ENCODE assay signal across 13 cellular contexts in the genomic region with DNA sequence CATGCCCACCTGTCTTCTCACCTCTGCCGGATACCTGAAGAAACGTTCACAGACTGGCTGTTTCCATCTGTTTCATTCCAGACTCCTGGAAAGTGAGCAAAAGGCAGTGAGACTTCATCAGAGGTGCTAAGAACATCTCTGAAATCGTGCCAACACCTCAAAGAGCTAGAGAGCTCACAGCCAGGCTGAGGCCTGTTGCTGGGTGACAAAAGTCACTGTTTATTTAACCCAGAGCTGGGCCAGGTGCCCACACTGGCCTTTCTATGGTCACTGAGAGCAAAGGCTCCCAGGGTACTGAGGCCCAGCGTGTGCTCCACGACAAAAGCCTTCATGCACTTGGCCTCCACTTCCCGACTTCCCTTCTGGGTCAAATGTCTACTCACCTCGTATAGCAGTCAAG. TPM values are rescaled to one million over a fixed set of nuclear protein-coding genes. Genes with fewer than 3 reads are reported as not detected.
A peak's percentile ranks its signal among the peaks of the same experiment; 100 is the strongest.
DNase-seq lines count a peak whose midpoint lies in the region; ATAC-seq and TF ChIP-seq lines count a peak whose summit lies in the region.
"Had no signal": no experiment of that assay in that cellular context is flagged by ENCODE, and none has a peak within 500 bp of the region (broad histone marks: within the 10 kb centered on the region; RNA-seq: fewer than 3 reads in every experiment).

No MANE protein-coding gene starts in this region.

- dilution Hi-C loops in IMR-90 (cut with HindIII; ENCODE audit: low sequenced_read_pairs, unreplicated experiment): no loop called here

- WGBS in IMR-90 (ENCODE audit: extremely low coverage in 2 of 2, insufficient read length in 1 of 2), 2 experiments: 71% methylated on average over 5 of the region's 7 CpGs; no CpG with 5 or more reads in 1 of the 2 experiments
- WGBS in right cardiac atrium: 48% methylated on average over 7 of the region's 7 CpGs
- WGBS in sigmoid colon, 2 donors: 78 to 84% methylated on average over 7 of the region's 7 CpGs

- no peak overlapping the region for H3K23ac ChIP-seq in IMR-90 (ENCODE audit: low read depth, low read length)

- no TSS peak for BruUV-seq in IMR-90 (replicated peaks; lab: Mats Ljungman, UMichigan)

- H3K4ac ChIP-seq in IMR-90 (ENCODE audit: low read depth, low read length): no peak overlapping the region

- H3K79me1 ChIP-seq in IMR-90 (ENCODE audit: low read depth in 1 of 2, low read length in 2 of 2): no peaks in the 10 kb centered on the region

- H3K9me3 ChIP-seq in IMR-90 (ENCODE audit: control insufficient read depth, insufficient read depth, low read length) (no peaks in the 10 kb centered on the region), right cardiac atrium (ENCODE audit: control insufficient read depth, low read length) (no peaks in the 10 kb centered on the region), sigmoid colon (no peaks in the 10 kb centered on the region), Peyer's patch (no peaks in the 10 kb centered on the region)
- H3K9me3 ChIP-seq: Caco-2, mucosa of descending colon, spleen had no signal

- in situ Hi-C loops in IMR-90 (cut with MboI; ENCODE audit: low sequenced_read_pairs): loop anchor here (10.0 kb wide), 1 partner anchor 271 kb away; a partner anchor contains a TSS

- no peak overlapping the region for H3K9ac ChIP-seq in IMR-90 (ENCODE audit: low read depth, low read length)

- no peak overlapping the region for H2AK9ac ChIP-seq in IMR-90 (replicated peaks; ENCODE audit: low read depth, low read length, poor library complexity)

- H2BK120ac ChIP-seq in IMR-90 (ENCODE audit: low read depth, low read length): no peak overlapping the region

- H3K9me1 ChIP-seq in IMR-90 (ENCODE audit: insufficient read depth, low read length): peaks cover 10% of the 10 kb centered on the region; the same call in 1 of the 2 replicates

- H3K4me2 ChIP-seq in IMR-90 (ENCODE audit: low read depth, low read length): no peak overlapping the region

- H4K20me1 ChIP-seq in IMR-90 (ENCODE audit: insufficient read depth, low read length): peaks cover 23% of the 10 kb centered on the region

- no peak overlapping the region for H2BK20ac ChIP-seq in IMR-90 (ENCODE audit: low read depth, low read length)

- H3K36me3 ChIP-seq in IMR-90 (ENCODE audit: control insufficient read depth, insufficient read depth, low read length) (no peaks in the 10 kb centered on the region), sigmoid colon (no peaks in the 10 kb centered on the region), Peyer's patch (no peaks in the 10 kb centered on the region)
- H3K36me3 ChIP-seq: spleen had no signal

- no peak overlapping the region for H3K18ac ChIP-seq in IMR-90 (ENCODE audit: low read depth, low read length)

- no peak overlapping the region for H4K91ac ChIP-seq in IMR-90 (ENCODE audit: insufficient read depth, low read depth, low read length)

- H3K14ac ChIP-seq in IMR-90 (replicated peaks; ENCODE audit: low read depth, low read length): no peak overlapping the region

- intact Hi-C loops in IMR-90 (cut with micrococcal nuclease): loop anchor here (10.0 kb wide), 1 partner anchor 301 kb away; no protein-coding TSS in a partner anchor
- intact Hi-C loops in right cardiac atrium (cut with DNase I): loop anchor here in 1 of 4 donors (5.0 kb wide), 1 partner anchor 58 kb away; no protein-coding TSS in a partner anchor
- intact Hi-C loops in sigmoid colon (cut with DNase I): loop anchor here (5.0 kb wide), 2 partner anchors 268 to 458 kb away; no protein-coding TSS in a partner anchor

- H3K56ac ChIP-seq in IMR-90 (ENCODE audit: extremely low read depth, insufficient read depth, low read length): no peak overlapping the region

- TF ChIP-seq POLR2A in IMR-90 (IDR thresholded peaks at IDR 0.05; ENCODE audit: low read depth, low read length): no peak
- TF ChIP-seq POLR2A in sigmoid colon (IDR thresholded peaks at IDR 0.05): no peak
- no peak for TF ChIP-seq POLR2A in Peyer's patch (IDR thresholded peaks at IDR 0.05)

- H3K27me3 ChIP-seq in IMR-90 (ENCODE audit: control insufficient read depth, insufficient read depth, low read length) (peaks cover 9% of the 10 kb centered on the region; the same call in 1 of the 2 replicates), right cardiac atrium (ENCODE audit: control insufficient read depth, insufficient read depth) (no peaks in the 10 kb centered on the region), sigmoid colon (no peaks in the 10 kb centered on the region), Peyer's patch (no peaks in the 10 kb centered on the region)

- TF ChIP-seq RAD21 in IMR-90 (IDR thresholded peaks at IDR 0.05; ENCODE audit: low read length): no peak

- CTCF ChIA-PET in IMR-90 (lab: Yijun Ruan, JAX) (interaction anchor here (0.8 kb wide), 1 partner anchor 20 kb away, joined by 3 read pairs; no protein-coding TSS in a partner anchor), HEK293T (lab: Yijun Ruan, JAX) (no interaction called here)

- DNase-seq in IMR-90 (no peak), RPMI8226 (peak; percentile 16), right cardiac atrium (peak; percentile 51 to 78 (median 68)), sigmoid colon (no peak), Peyer's patch (no peak), HEK293T (ENCODE audit: extremely low spot score) (no peak), NCI-H1436 (lab: John Stamatoyannopoulos, UW) (no peak)
- DNase-seq: Caco-2; mucosa of descending colon; NCI-H1694; spleen; stimulated activated CD8-positive, alpha-beta memory T cell treated with anti-CD3 and anti-CD28 coated beads, Interleukin-4, amount 100 ng/mL, for 48 hours had no signal

- H3K4me1 ChIP-seq in IMR-90 (ENCODE audit: control insufficient read depth, insufficient read depth, low read length) (peaks cover 16% of the 10 kb centered on the region), right cardiac atrium (ENCODE audit: control insufficient read depth, insufficient read depth, low read length) (peaks cover 7% of the 10 kb centered on the region), sigmoid colon (peaks cover 0 to 50% (median 39%) of the 10 kb centered on the region in 4 donors), Peyer's patch (peaks cover 0 to 14% (median 6%) of the 10 kb centered on the region in 4 donors)

- POLR2A ChIA-PET in IMR-90 (lab: Charles Lee; ENCODE audit: unreplicated experiment): no interaction called here
- POLR2A ChIA-PET in HEK293T (lab: Yijun Ruan, JAX): no interaction called here

- H2BK5ac ChIP-seq in IMR-90 (ENCODE audit: low read depth, low read length, poor library complexity, severe bottlenecking): no peak overlapping the region

- H4K8ac ChIP-seq in IMR-90 (ENCODE audit: low read depth in 2 of 2, low read length in 2 of 2): no peak overlapping the region

- 0 out of 2 replicates have a peak overlapping the region, but pooled peaks have one; percentile 18 for H2AK5ac ChIP-seq in IMR-90 (ENCODE audit: low read depth, low read length)

- TF ChIP-seq CTCF in IMR-90 (conservative IDR thresholded peaks at IDR 0.05; ENCODE audit: low read depth, low read length): no peak
- TF ChIP-seq CTCF in sigmoid colon (IDR thresholded peaks at IDR 0.05): no peak
- no peak for TF ChIP-seq CTCF in Peyer's patch (IDR thresholded peaks at IDR 0.05)

- no peak for TF ChIP-seq EP300 in sigmoid colon (IDR thresholded peaks at IDR 0.05)

- H3K27ac ChIP-seq in IMR-90 (ENCODE audit: insufficient read depth, low read length) (no peak overlapping the region), right cardiac atrium (ENCODE audit: low read length) (peak overlapping the region; percentile 96), sigmoid colon (peak overlapping the region; percentile 75 to 88 (median 80)), Peyer's patch (peak overlapping the region in 1 of 4 donors; percentile 6)
- H3K27ac ChIP-seq: spleen had no signal

- H3K4me3 ChIP-seq in IMR-90 (ENCODE audit: insufficient read depth, low read depth, low read length) (no peak overlapping the region), right cardiac atrium (ENCODE audit: low read length) (no peak overlapping the region), sigmoid colon (no peak overlapping the region), Peyer's patch (no peak overlapping the region)
- H3K4me3 ChIP-seq: mucosa of descending colon, spleen had no signal

- no peak for ATAC-seq in IMR-90 (ENCODE audit: low read depth)
- ATAC-seq in right cardiac atrium: peak; percentile 36 to 49
- no peak for ATAC-seq in HG02885 (IDR thresholded peaks at IDR 0.05; ENCODE audit: poor library complexity, unreplicated experiment)
- ATAC-seq: mucosa of descending colon had no signal

- no peak overlapping the region for H2AFZ ChIP-seq in IMR-90 (replicated peaks; ENCODE audit: low read length, poor library complexity)

- no peak overlapping the region for H2BK15ac ChIP-seq in IMR-90 (ENCODE audit: low read depth, low read length)

- no peak overlapping the region for H4K5ac ChIP-seq in IMR-90 (ENCODE audit: low read depth, low read length)

TF ChIP-seq in IMR-90, 13 proteins besides CTCF, POLR2A, EP300 and RAD21 (continues in another document):
- no peak for TF ChIP-seq CHD1 (IDR thresholded peaks at IDR 0.05; ENCODE audit: low read depth, low read length)
- TF ChIP-seq MXI1 (IDR thresholded peaks at IDR 0.05; ENCODE audit: borderline replicate concordance, low read depth, low read length): no peak
- TF ChIP-seq BHLHE40 (IDR thresholded peaks at IDR 0.05; ENCODE audit: low read depth, low read length): no peak

TF ChIP-seq in HEK293T, 16 proteins besides CTCF, POLR2A, EP300 and RAD21 (continues in another document):
- TF ChIP-seq FOXM1 (IDR thresholded peaks at IDR 0.05; ENCODE audit: borderline replicate concordance) (no peak), FOXK2 (IDR thresholded peaks at IDR 0.05) (no peak), TARDBP (IDR thresholded peaks at IDR 0.05) (no peak)

RNA-seq across cellular contexts. Expression of a gene that starts 3.7 kb away (rescaled TPM):
- total RNA-seq in IMR-90 (2012; rRNA removed): under 0.01 and 0.28 TPM in 2 replicates
- polyA plus RNA-seq in IMR-90 (2012; rRNA removed): 0.12 and 0.19 TPM in 2 replicates
- 0.02 and 0.51 TPM in 2 replicates for polyA plus RNA-seq in IMR-90 (2012; cell fraction: cytosol; rRNA removed)
- polyA plus RNA-seq in IMR-90 (2012; cell fraction: nucleus; rRNA removed; ENCODE audit: low replicate concordance): 0.03 and 0.16 TPM in 2 replicates
- total RNA-seq in right cardiac atrium: 1 to 10 TPM; 1.0 to 7.0 (median 2.4) TPM
- polyA plus RNA-seq in right cardiac atrium: 4.3 TPM
- 1 to 10 TPM; 2.6 to 4.7 (median 4.0) TPM for total RNA-seq in sigmoid colon
- polyA plus RNA-seq in sigmoid colon: under 1 TPM in 1 of 3 donors, not detected in 2; 0.69 TPM
- total RNA-seq in Peyer's patch: 1 to 10 TPM in 1 of 4 donors, under 1 TPM in 1, not detected in 2; 0.13 to 9.9 TPM

RNA-seq across cellular contexts. Expression of a gene that starts 54.8 kb away (rescaled TPM):
- total RNA-seq in IMR-90 (2012; rRNA removed) (145 and 156 TPM in 2 replicates), right cardiac atrium (100 to 1,000 TPM in 1 of 4 donors, 10 to 100 TPM in 3; 76.9 to 101 (median 88.7) TPM), sigmoid colon (100 to 1,000 TPM in 3 of 4 donors, 10 to 100 TPM in 1; 98.4 to 135 (median 110) TPM), Peyer's patch (100 to 1,000 TPM in 1 of 4 donors, 10 to 100 TPM in 3; 69.5 to 266 (median 89.5) TPM)
- polyA plus RNA-seq in IMR-90 (2012; rRNA removed) (39.1 and 49.6 TPM in 2 replicates), right cardiac atrium (35.2 TPM), sigmoid colon (10 to 100 TPM; 27.5 to 71.0 (median 33.0) TPM)
- polyA plus RNA-seq in IMR-90 (2012; cell fraction: cytosol; rRNA removed): 11.3 and 13.5 TPM in 2 replicates
- 7.7 and 33.1 TPM in 2 replicates for polyA plus RNA-seq in IMR-90 (2012; cell fraction: nucleus; rRNA removed; ENCODE audit: low replicate concordance)

Comparison
In these comparisons a context has a peak if more than half of its experiments do, and no peak if none do; other contexts are left out.
1. ATAC-seq: peak in right cardiac atrium (2 of 2); none in IMR-90 (single experiment) and HG02885 (single experiment).
2. DNase-seq: peak in RPMI8226 (single experiment) and right cardiac atrium (3 of 3); none in IMR-90 (single experiment), sigmoid colon (single experiment), Peyer's patch (0 of 3), HEK293T (single experiment) and NCI-H1436 (single experiment).